ENCODE assay signal across 25 cellular contexts in the genomic region with DNA sequence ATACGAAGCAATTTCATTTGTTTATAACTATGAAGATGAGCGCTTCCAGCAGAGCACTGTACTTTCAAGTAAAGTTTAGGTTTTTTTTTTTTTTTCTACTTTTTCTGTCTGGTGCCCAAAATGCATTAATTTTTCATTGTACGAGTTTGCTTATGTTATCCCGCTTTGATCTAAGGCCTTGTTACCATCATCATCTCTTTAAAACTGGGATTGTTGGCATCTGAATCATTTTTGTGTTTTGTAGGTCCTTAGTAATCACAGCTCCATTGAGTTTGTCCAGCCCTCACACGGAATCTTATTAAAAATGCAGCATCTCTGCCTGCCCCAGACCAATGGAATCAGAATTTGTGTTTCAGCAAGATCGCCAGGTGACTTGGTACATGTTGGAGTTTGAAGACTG. TPM values are rescaled to one million over a fixed set of nuclear protein-coding genes. Genes with fewer than 3 reads are reported as not detected.
"Had no signal": no experiment of that assay in that cellular context is flagged by ENCODE, and none has a peak within 500 bp of the region (broad histone marks: within the 10 kb centered on the region; RNA-seq: fewer than 3 reads in every experiment).

No MANE protein-coding gene starts in this region.

- H3K4me3 ChIP-seq: left ventricle myocardium inferior, lung, skin epidermis, spleen, suprapubic skin, thoracic aorta, tibial artery, upper lobe of right lung had no signal

- H3K36me3 ChIP-seq: neutrophil, spleen, suprapubic skin, thoracic aorta had no signal

- H3K27me3 Mint-ChIP-seq: natural killer cell treated with Interleukin-12 subunit alpha and Interleukin-12 subunit beta and Interleukin-15 and Interleukin-18, amount 100 ng/mL, for 72 hours; progenitor cell of endocrine pancreas; stimulated activated naive CD8-positive, alpha-beta T cell treated with anti-CD3 and anti-CD28 coated beads, Interleukin-15, Interleukin-2, amounts not matched to agents 100 ng/mL and 50 ng/mL, for 24 hours had no signal

- H3K4me1 Mint-ChIP-seq: naive thymus-derived CD4-positive, alpha-beta T cell; stimulated activated effector memory CD8-positive, alpha-beta T cell treated with anti-CD3 and anti-CD28 coated beads, Interleukin-12 subunit alpha, Interleukin-12 subunit beta, amount 100 ng/mL, for 72 hours had no signal

- H3K9me3 ChIP-seq: left ventricle myocardium inferior, neutrophil, spleen, suprapubic skin, thoracic aorta, tibial artery, upper lobe of right lung had no signal

- DNase-seq: islet precursor cell; left ventricle myocardium inferior; mesendoderm; naive thymus-derived CD4-positive, alpha-beta T cell; occipital lobe; retina; right cardiac atrium; spleen; stimulated activated CD4-positive, alpha-beta T cell treated with anti-CD3 and anti-CD28 coated beads, Interleukin-4, amount 100 ng/mL, for 24 hours; stimulated activated naive CD4-positive, alpha-beta T cell; tibial artery; trophoblast cell; upper lobe of right lung had no signal

- H3K27me3 ChIP-seq: neutrophil, spleen, suprapubic skin, tibial artery, upper lobe of right lung had no signal

- H3K9me3 Mint-ChIP-seq: mesothelial cell of epicardium; natural killer cell treated with Interleukin-12 subunit alpha and Interleukin-12 subunit beta and Interleukin-15 and Interleukin-18, amount 100 ng/mL, for 72 hours; stimulated activated naive CD8-positive, alpha-beta T cell treated with anti-CD3 and anti-CD28 coated beads, Interleukin-15, Interleukin-2, amounts not matched to agents 100 ng/mL and 50 ng/mL, for 24 hours had no signal

- H3K4me1 ChIP-seq: spleen, suprapubic skin, upper lobe of right lung had no signal

- H3K27ac ChIP-seq: neutrophil, skin epidermis, spleen, suprapubic skin, thoracic aorta, tibial artery, upper lobe of right lung had no signal

- ATAC-seq: naive thymus-derived CD4-positive, alpha-beta T cell; natural killer cell treated with Interleukin-12 subunit alpha and Interleukin-12 subunit beta and Interleukin-15 and Interleukin-18, amount 100 ng/mL, for 72 hours; right cardiac atrium; sciatic nerve; stimulated activated effector memory CD8-positive, alpha-beta T cell treated with anti-CD3 and anti-CD28 coated beads, Interleukin-12 subunit alpha, Interleukin-12 subunit beta, amount 100 ng/mL, for 72 hours; upper lobe of right lung had no signal

- H3K27ac Mint-ChIP-seq: mesothelial cell of epicardium; naive thymus-derived CD4-positive, alpha-beta T cell; natural killer cell treated with Interleukin-12 subunit alpha and Interleukin-12 subunit beta and Interleukin-15 and Interleukin-18, amount 100 ng/mL, for 72 hours; progenitor cell of endocrine pancreas; stimulated activated effector memory CD8-positive, alpha-beta T cell treated with anti-CD3 and anti-CD28 coated beads, Interleukin-12 subunit alpha, Interleukin-12 subunit beta, amount 100 ng/mL, for 72 hours; stimulated activated naive CD8-positive, alpha-beta T cell treated with anti-CD3 and anti-CD28 coated beads, Interleukin-15, Interleukin-2, amounts not matched to agents 100 ng/mL and 50 ng/mL, for 24 hours had no signal

- H3K36me3 Mint-ChIP-seq: mesothelial cell of epicardium; natural killer cell treated with Interleukin-12 subunit alpha and Interleukin-12 subunit beta and Interleukin-15 and Interleukin-18, amount 100 ng/mL, for 72 hours; stimulated activated effector memory CD8-positive, alpha-beta T cell treated with anti-CD3 and anti-CD28 coated beads, Interleukin-12 subunit alpha, Interleukin-12 subunit beta, amount 100 ng/mL, for 72 hours had no signal

- H3K4me3 Mint-ChIP-seq: mesothelial cell of epicardium; naive thymus-derived CD4-positive, alpha-beta T cell; natural killer cell treated with Interleukin-12 subunit alpha and Interleukin-12 subunit beta and Interleukin-15 and Interleukin-18, amount 100 ng/mL, for 72 hours; neural crest cell; stimulated activated effector memory CD8-positive, alpha-beta T cell treated with anti-CD3 and anti-CD28 coated beads, Interleukin-12 subunit alpha, Interleukin-12 subunit beta, amount 100 ng/mL, for 72 hours; stimulated activated naive CD8-positive, alpha-beta T cell treated with anti-CD3 and anti-CD28 coated beads, Interleukin-15, Interleukin-2, amounts not matched to agents 100 ng/mL and 50 ng/mL, for 24 hours had no signal

RNA-seq across cellular contexts. Expression of gene PTPRG, which starts 23.1 kb away (rescaled TPM):
- polyA plus RNA-seq: naive thymus-derived CD4-positive, alpha-beta T cell had no signal
